Comparison of ENCODE assay signal across 33 cellular contexts in the genomic region with DNA sequence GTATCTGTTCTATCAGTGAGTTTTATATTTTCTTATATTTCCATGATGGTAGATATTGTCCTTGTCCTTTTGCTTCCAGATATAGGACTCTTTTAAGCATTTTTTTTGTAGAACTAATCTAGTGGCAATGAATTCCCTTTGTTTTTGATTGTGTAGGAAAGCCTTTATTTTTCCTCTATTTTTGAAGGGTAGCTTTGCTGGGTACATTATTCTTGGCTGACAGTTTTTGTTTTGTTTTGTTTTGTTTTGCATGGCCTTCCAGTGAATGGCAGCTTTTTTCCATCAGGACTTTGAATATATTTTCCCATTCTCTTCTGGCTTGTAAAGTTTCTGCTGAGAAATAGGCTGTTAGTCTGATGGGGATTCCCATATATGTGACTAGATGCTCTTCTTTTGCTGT.
"Had no signal": no experiment of that assay in that cellular context is flagged by ENCODE, and none has a peak within 500 bp of the region (broad histone marks: within the 10 kb centered on the region; RNA-seq: fewer than 3 reads in every experiment).

No MANE protein-coding gene starts in this region.

- H3K4me3 ChIP-seq: MG63 had no signal

- DNase-seq: Karpas-422, Kasumi-1, MG63, MM.1S, NCI-H1048, NCI-H1092, NCI-H1092 treated with DMSO at 0.1 percent for 48 hours, NCI-H1105, NCI-H1105 treated with DMSO at 0.1 percent for 48 hours, NCI-H1417, NCI-H1417 treated with DMSO at 0.1 percent for 48 hours, NCI-H1436, NCI-H1436 treated with DMSO at 0.1 percent for 48 hours, NCI-H146, NCI-H1694, NCI-H1694 treated with DMSO at 0.1 percent for 48 hours, NCI-H187, NCI-H187 treated with DMSO at 0.1 percent for 48 hours, NCI-H1930, NCI-H2029, NCI-H2029 treated with DMSO at 0.1 percent for 48 hours, NCI-H2081, NCI-H2081 treated with DMSO at 0.1 percent for 48 hours, NCI-H2107, NCI-H2171, NCI-H2171 treated with DMSO at 0.1 percent for 48 hours, NCI-H2227 treated with DMSO at 0.1 percent for 48 hours, NCI-H226, NCI-H345, NCI-H446, NCI-H446 treated with DMSO at 0.1 percent for 48 hours, NCI-H510A had no signal

- H3K36me3 ChIP-seq: MG63 had no signal

- H3K27ac ChIP-seq: KMS-11 had no signal
